In the genomic region with DNA sequence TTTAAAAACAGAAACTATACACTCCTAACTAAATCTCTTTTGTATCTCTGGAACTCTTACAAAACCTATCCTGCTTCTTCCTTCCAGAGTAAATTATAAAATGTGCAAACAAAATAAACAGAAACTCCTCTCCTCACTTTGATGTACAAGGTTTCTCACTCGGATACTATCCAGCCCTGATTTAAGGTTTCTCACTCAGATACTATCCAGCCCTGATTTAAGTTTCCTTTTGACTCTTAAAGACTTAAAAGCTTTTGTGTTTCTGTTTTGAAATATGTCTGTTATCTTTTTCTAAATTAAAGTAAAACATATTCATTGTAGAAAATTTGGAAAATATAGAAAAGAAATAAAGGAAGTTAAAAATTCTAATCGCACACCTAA, we compare ENCODE assay signal across 1 cellular context.
TF ChIP-seq lines count a peak whose summit lies in the region.

No MANE protein-coding gene starts in this region.

TF ChIP-seq in HCT116, 20 proteins besides CTCF, POLR2A, EP300 and RAD21 (continued from another document):
- TF ChIP-seq, protein P1, sequence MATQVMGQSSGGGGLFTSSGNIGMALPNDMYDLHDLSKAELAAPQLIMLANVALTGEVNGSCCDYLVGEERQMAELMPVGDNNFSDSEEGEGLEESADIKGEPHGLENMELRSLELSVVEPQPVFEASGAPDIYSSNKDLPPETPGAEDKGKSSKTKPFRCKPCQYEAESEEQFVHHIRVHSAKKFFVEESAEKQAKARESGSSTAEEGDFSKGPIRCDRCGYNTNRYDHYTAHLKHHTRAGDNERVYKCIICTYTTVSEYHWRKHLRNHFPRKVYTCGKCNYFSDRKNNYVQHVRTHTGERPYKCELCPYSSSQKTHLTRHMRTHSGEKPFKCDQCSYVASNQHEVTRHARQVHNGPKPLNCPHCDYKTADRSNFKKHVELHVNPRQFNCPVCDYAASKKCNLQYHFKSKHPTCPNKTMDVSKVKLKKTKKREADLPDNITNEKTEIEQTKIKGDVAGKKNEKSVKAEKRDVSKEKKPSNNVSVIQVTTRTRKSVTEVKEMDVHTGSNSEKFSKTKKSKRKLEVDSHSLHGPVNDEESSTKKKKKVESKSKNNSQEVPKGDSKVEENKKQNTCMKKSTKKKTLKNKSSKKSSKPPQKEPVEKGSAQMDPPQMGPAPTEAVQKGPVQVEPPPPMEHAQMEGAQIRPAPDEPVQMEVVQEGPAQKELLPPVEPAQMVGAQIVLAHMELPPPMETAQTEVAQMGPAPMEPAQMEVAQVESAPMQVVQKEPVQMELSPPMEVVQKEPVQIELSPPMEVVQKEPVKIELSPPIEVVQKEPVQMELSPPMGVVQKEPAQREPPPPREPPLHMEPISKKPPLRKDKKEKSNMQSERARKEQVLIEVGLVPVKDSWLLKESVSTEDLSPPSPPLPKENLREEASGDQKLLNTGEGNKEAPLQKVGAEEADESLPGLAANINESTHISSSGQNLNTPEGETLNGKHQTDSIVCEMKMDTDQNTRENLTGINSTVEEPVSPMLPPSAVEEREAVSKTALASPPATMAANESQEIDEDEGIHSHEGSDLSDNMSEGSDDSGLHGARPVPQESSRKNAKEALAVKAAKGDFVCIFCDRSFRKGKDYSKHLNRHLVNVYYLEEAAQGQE (IDR thresholded peaks at IDR 0.05; ENCODE audit: low read depth): no peak
- TF ChIP-seq ZFX (IDR thresholded peaks at IDR 0.05): no peak
- TF ChIP-seq, protein P2, sequence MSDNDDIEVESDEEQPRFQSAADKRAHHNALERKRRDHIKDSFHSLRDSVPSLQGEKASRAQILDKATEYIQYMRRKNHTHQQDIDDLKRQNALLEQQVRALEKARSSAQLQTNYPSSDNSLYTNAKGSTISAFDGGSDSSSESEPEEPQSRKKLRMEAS (IDR thresholded peaks at IDR 0.05): no peak
- no peak for TF ChIP-seq EZH2phosphoT487 (IDR thresholded peaks at IDR 0.05; ENCODE audit: borderline replicate concordance)
- TF ChIP-seq CBX3 (IDR thresholded peaks at IDR 0.05; ENCODE audit: low read depth): no peak
- no peak for TF ChIP-seq CEBPB (IDR thresholded peaks at IDR 0.05; ENCODE audit: low read depth)
- TF ChIP-seq SRF (IDR thresholded peaks at IDR 0.05; ENCODE audit: low read depth): no peak
